21 cellular contexts compared by ENCODE assay signal in genomic region chr3:25973111-25973510, GRCh38.
DNase-seq lines count a peak whose midpoint lies in the region; ATAC-seq and TF ChIP-seq lines count a peak whose summit lies in the region.
"Had no signal": no experiment of that assay in that cellular context is flagged by ENCODE, and none has a peak within 500 bp of the region (broad histone marks: within the 10 kb centered on the region; RNA-seq: fewer than 3 reads in every experiment).

No MANE protein-coding gene starts in this region.

- H3K27me3 Mint-ChIP-seq in activated T-cell treated with anti-CD3 and anti-CD28 coated beads, Interleukin-2, amount 50 U/mL, for 4 hours (ENCODE audit: low read depth), result no peaks in the 10 kb centered on the region
- H3K27me3 Mint-ChIP-seq: IgD-negative memory B cell had no signal

- no peaks in the 10 kb centered on the region for H3K4me1 ChIP-seq in osteoblast (ENCODE audit: insufficient read depth, low read length)
- H3K4me1 ChIP-seq: Peyer's patch, SJSA1 had no signal

- no peak overlapping the region for H3K4me2 ChIP-seq in osteoblast (ENCODE audit: insufficient read depth, low read length)

- H3K27me3 ChIP-seq in osteoblast (ENCODE audit: insufficient read depth, low read length), result no peaks in the 10 kb centered on the region
- H3K27me3 ChIP-seq: MG63, Peyer's patch, SJSA1 had no signal

- H3K27ac ChIP-seq in osteoblast (ENCODE audit: low read depth, low read length), result no peak overlapping the region
- H3K27ac ChIP-seq: Peyer's patch, SJSA1 had no signal

- peaks cover 2% of the 10 kb centered on the region for H3K9me3 ChIP-seq in osteoblast (ENCODE audit: low read depth, low read length)
- H3K9me3 ChIP-seq: MG63, Peyer's patch, SJSA1 had no signal

- no peak for ATAC-seq in GM21381 (IDR thresholded peaks at IDR 0.05; ENCODE audit: unreplicated experiment)
- ATAC-seq in activated T-cell treated with anti-CD3 and anti-CD28 coated beads, Interleukin-2, amount 50 U/mL, for 4 hours, result no peak
- ATAC-seq: HCT116 had no signal

- no peaks in the 10 kb centered on the region for H3K4me1 Mint-ChIP-seq in activated T-cell treated with anti-CD3 and anti-CD28 coated beads, Interleukin-2, amount 50 U/mL, for 4 hours (ENCODE audit: low read depth)
- H3K4me1 Mint-ChIP-seq: CD8-positive, alpha-beta memory T cell; IgD-negative memory B cell had no signal

- no peak overlapping the region for H3K4me3 ChIP-seq in osteoblast (ENCODE audit: insufficient read depth, low read length)
- H3K4me3 ChIP-seq: MG63, Peyer's patch, SJSA1 had no signal

- H3K79me2 ChIP-seq in osteoblast (ENCODE audit: insufficient read depth, low read length), result no peaks in the 10 kb centered on the region

- DNase-seq in NCI-H524 (lab: John Stamatoyannopoulos, UW) (peak; percentile 13 to 56), NCI-H524 treated with DMSO at 0.1 percent for 48 hours (lab: John Stamatoyannopoulos, UW) (no peak), NCI-H2171 (lab: John Stamatoyannopoulos, UW) (peak; percentile 77), cerebellar cortex (ENCODE audit: low spot score) (peak; percentile 70), osteoblast (ENCODE audit: insufficient read length, low spot score, missing footprints) (no peak)
- no peak for DNase-seq in activated T-cell treated with anti-CD3 and anti-CD28 coated beads, Interleukin-2, amount 50 U/mL, for 4 hours
- DNase-seq: CD8-positive, alpha-beta memory T cell; DND-41; GOT3; Kasumi-1; MG63; NCI-H1048; NCI-H146; NCI-H526 treated with DMSO at 0.1 percent for 48 hours; NK-92 treated with Interleukin-12 subunit alpha and Interleukin-12 subunit beta, amount 100 ng/mL, for 24 hours; Peyer's patch had no signal

- no peak for TF ChIP-seq CTCF in osteoblast (IDR thresholded peaks at IDR 0.05; ENCODE audit: extremely low read depth, low read depth, low read length)

- H4K20me1 ChIP-seq in osteoblast (ENCODE audit: insufficient read depth, low read length), result no peaks in the 10 kb centered on the region

- H3K9me3 Mint-ChIP-seq in activated T-cell treated with anti-CD3 and anti-CD28 coated beads, Interleukin-2, amount 50 U/mL, for 4 hours, result no peaks in the 10 kb centered on the region
- H3K9me3 Mint-ChIP-seq: IgD-negative memory B cell; T-helper 1 cell treated with Interleukin-12 subunit alpha and Interleukin-12 subunit beta and Interleukin-4 antibody, amounts not matched to agents 30 μg/mL and 1 μg/mL, for 36 hours had no signal

- H3K36me3 ChIP-seq in osteoblast (ENCODE audit: insufficient read depth, low read length), result no peaks in the 10 kb centered on the region
- H3K36me3 ChIP-seq: MG63, Peyer's patch, SJSA1 had no signal

- H3K36me3 Mint-ChIP-seq in activated T-cell treated with anti-CD3 and anti-CD28 coated beads, Interleukin-2, amount 50 U/mL, for 4 hours (ENCODE audit: insufficient read depth), result no peaks in the 10 kb centered on the region
- H3K36me3 Mint-ChIP-seq: CD8-positive, alpha-beta memory T cell had no signal

- no peak overlapping the region for H3K4me3 Mint-ChIP-seq in activated T-cell treated with anti-CD3 and anti-CD28 coated beads, Interleukin-2, amount 50 U/mL, for 4 hours
- H3K4me3 Mint-ChIP-seq: CD8-positive, alpha-beta memory T cell; IgD-negative memory B cell; T-helper 1 cell treated with Interleukin-12 subunit alpha and Interleukin-12 subunit beta and Interleukin-4 antibody, amounts not matched to agents 30 μg/mL and 1 μg/mL, for 36 hours had no signal

- no peak overlapping the region for H2AFZ ChIP-seq in osteoblast (ENCODE audit: low read length)

Comparison
In these comparisons a context has a peak if more than half of its experiments do, and no peak if none do; other contexts are left out.
1. DNase-seq: peak in NCI-H524 (2 of 2), NCI-H2171 (single experiment) and cerebellar cortex (single experiment); none in NCI-H524 treated with DMSO at 0.1 percent for 48 hours (single experiment), osteoblast (single experiment) and activated T-cell treated with anti-CD3 and anti-CD28 coated beads, Interleukin-2, amount 50 U/mL, for 4 hours (single experiment).